In the genomic region with DNA sequence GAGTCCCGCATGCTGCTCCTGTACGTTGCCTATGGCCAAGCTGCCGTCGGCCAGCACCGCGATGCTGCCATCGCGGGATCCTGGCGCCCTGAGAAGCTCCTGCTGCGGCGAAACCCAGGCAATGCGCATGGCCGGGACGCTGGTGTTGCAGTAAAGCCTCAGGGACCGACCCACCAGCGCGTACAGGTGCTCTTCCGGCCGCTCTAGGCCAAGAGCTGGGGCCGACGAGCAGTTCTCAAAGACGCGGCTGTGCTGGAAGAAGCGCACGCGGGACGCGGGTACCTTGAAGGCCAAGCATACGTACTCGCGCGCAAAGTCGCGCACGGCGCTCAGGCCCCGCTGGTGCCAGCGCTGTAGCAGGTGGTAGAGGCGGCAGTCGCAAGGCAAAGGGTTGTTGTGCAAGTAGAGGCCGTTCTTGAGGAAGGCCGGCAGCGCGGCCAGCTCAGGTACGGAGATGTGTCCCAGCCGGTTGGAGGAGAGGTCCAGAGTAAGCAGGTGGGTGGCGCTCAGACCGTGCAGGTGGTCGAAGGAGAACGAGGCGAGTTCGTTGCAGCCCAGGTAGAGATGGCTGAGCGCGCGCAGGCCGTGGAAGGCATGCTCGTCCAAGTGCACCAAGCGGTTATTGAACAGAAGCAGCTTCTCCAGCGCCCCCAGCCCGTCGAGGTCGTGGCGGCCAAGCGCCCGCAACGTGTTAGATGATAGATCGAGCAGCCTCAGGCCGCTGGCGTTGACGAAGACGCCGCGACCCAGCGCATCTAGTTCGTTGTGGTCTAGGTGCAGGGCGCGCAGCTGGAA, we compare ENCODE assay signal across 8 cellular contexts. TPM values are rescaled to one million over a fixed set of nuclear protein-coding genes. Genes with fewer than 3 reads are reported as not detected.
DNase-seq lines count a peak whose midpoint lies in the region; ATAC-seq and TF ChIP-seq lines count a peak whose summit lies in the region.

No MANE protein-coding gene starts in this region.

- peaks cover 0 to 86% (median 51%) of the 10 kb centered on the region in 11 experiments; a peak in 20 of 22 replicates for H4K20me1 ChIP-seq in BLaER1 treated with 17β-estradiol and CSF1 and Interleukin-3, amounts not matched to agents 10 nM and 100 nM

- DNase-seq in NCI-H146 (lab: John Stamatoyannopoulos, UW) = peak; percentile 33
- DNase-seq in effector memory CD4-positive, alpha-beta T cell = no peak
- no peak for DNase-seq in natural killer cell

- no peaks in the 10 kb centered on the region for H3K27me3 Mint-ChIP-seq in natural killer cell (ENCODE audit: low read depth in 2 of 2)

- H3K9me3 Mint-ChIP-seq in natural killer cell = no peaks in the 10 kb centered on the region

- no peak for ATAC-seq in natural killer cell
- no peak for ATAC-seq in GM18909 (IDR thresholded peaks at IDR 0.05; ENCODE audit: poor library complexity, unreplicated experiment)
- ATAC-seq in GM19463 (IDR thresholded peaks at IDR 0.05; ENCODE audit: unreplicated experiment) = no peak
- ATAC-seq in GM21381 (IDR thresholded peaks at IDR 0.05; ENCODE audit: unreplicated experiment) = no peak
- no peak for ATAC-seq in GM18519 (IDR thresholded peaks at IDR 0.05; ENCODE audit: low FRiP score, unreplicated experiment)

- peak overlapping the region; percentile 51 to 68 (median 58) for H3K4me3 ChIP-seq in BLaER1 treated with 17β-estradiol and CSF1 and Interleukin-3, amounts not matched to agents 10 nM and 100 nM
- peak overlapping the region; percentile 72 for H3K4me3 ChIP-seq in effector memory CD4-positive, alpha-beta T cell (ENCODE audit: insufficient read depth, low read depth, low read length, poor library complexity, severe bottlenecking)

- H3K27ac Mint-ChIP-seq in natural killer cell = peak overlapping the region; percentile 87 to 93

- TF ChIP-seq CTCF in natural killer cell (IDR thresholded peaks at IDR 0.05) = no peak

- no peaks in the 10 kb centered on the region for H3K9me3 ChIP-seq in BLaER1 treated with 17β-estradiol and CSF1 and Interleukin-3, amounts not matched to agents 10 nM and 100 nM (replicated peaks in 1 of 11)
- H3K9me3 ChIP-seq in effector memory CD4-positive, alpha-beta T cell (ENCODE audit: control insufficient read depth, low read length) = no peaks in the 10 kb centered on the region

- H3K36me3 ChIP-seq in BLaER1 treated with 17β-estradiol and CSF1 and Interleukin-3, amounts not matched to agents 10 nM and 100 nM = peaks cover 24 to 57% (median 43%) of the 10 kb centered on the region in 11 experiments; a peak in 21 of 22 replicates
- H3K36me3 ChIP-seq in effector memory CD4-positive, alpha-beta T cell (ENCODE audit: control insufficient read depth, insufficient read depth, low read length) = peaks cover 17% of the 10 kb centered on the region

- peak overlapping the region in 2 of 11 experiments; percentile 39 to 54; a peak in 1 of 22 replicates for H3K27ac ChIP-seq in BLaER1 treated with 17β-estradiol and CSF1 and Interleukin-3, amounts not matched to agents 10 nM and 100 nM
- H3K27ac ChIP-seq in effector memory CD4-positive, alpha-beta T cell (ENCODE audit: insufficient read depth, low read length, poor library complexity, severe bottlenecking) = peak overlapping the region; percentile 35

- peak overlapping the region; percentile 93 for H3K4me3 Mint-ChIP-seq in natural killer cell

- no peaks in the 10 kb centered on the region for H3K36me3 Mint-ChIP-seq in natural killer cell

- peak overlapping the region; percentile 95 to 100 (median 99) for H3K4me2 ChIP-seq in BLaER1 treated with 17β-estradiol and CSF1 and Interleukin-3, amounts not matched to agents 10 nM and 100 nM

- peaks cover 26 to 42% of the 10 kb centered on the region in 2 donors for H3K4me1 Mint-ChIP-seq in natural killer cell

- H3K27me3 ChIP-seq in BLaER1 treated with 17β-estradiol and CSF1 and Interleukin-3, amounts not matched to agents 10 nM and 100 nM = peaks cover 0 to 4% (median 0%) of the 10 kb centered on the region in 11 experiments; a peak in 3 of 22 replicates
- H3K27me3 ChIP-seq in effector memory CD4-positive, alpha-beta T cell (replicated peaks; ENCODE audit: control insufficient read depth, insufficient read depth, low read length, poor library complexity, severe bottlenecking) = no peaks in the 10 kb centered on the region

- intact Hi-C loops in natural killer cell (cut with micrococcal nuclease) = loop anchor here (1.0 to 2.0 kb wide), 2 partner anchors 30 to 68 kb away; partner anchors contain the start of genes IP6K1, MST1 and RNF123

- H3K9ac ChIP-seq in BLaER1 treated with 17β-estradiol and CSF1 and Interleukin-3, amounts not matched to agents 10 nM and 100 nM = peak overlapping the region; percentile 42 to 75 (median 65); a peak in 21 of 22 replicates

- peaks cover 46 to 69% (median 61%) of the 10 kb centered on the region in 10 experiments for H3K4me1 ChIP-seq in BLaER1 treated with 17β-estradiol and CSF1 and Interleukin-3, amounts not matched to agents 10 nM and 100 nM
- H3K4me1 ChIP-seq in effector memory CD4-positive, alpha-beta T cell (ENCODE audit: control insufficient read depth, insufficient read depth, low read length, poor library complexity, severe bottlenecking) = peaks cover 16% of the 10 kb centered on the region

RNA-seq across cellular contexts. Expression of gene AMIGO3, which starts 0.9 kb away (rescaled TPM):
- total RNA-seq in natural killer cell = 1 to 10 TPM in 2 of 3 donors, not detected in 1; 1.3 to 1.9 TPM

RNA-seq across cellular contexts. Expression of gene GMPPB, which starts 5.1 kb away (rescaled TPM):
- total RNA-seq in natural killer cell = 10 to 100 TPM; 24.1 to 28.9 (median 27.5) TPM

RNA-seq across cellular contexts. Expression of gene RNF123, which starts 29.3 kb away (rescaled TPM):
- total RNA-seq in natural killer cell = 10 to 100 TPM; 48.5 to 58.7 (median 55.6) TPM

RNA-seq across cellular contexts. Expression of gene MST1, which starts 29.3 kb away (rescaled TPM):
- total RNA-seq in natural killer cell = 10 to 100 TPM in 2 of 3 donors, 1 to 10 TPM in 1; 9.5 to 19.1 (median 15.2) TPM

RNA-seq across cellular contexts. Expression of gene APEH, which starts 44.5 kb away (rescaled TPM):
- 10 to 100 TPM; 62.8 to 95.7 (median 77.5) TPM for total RNA-seq in natural killer cell
